Comparison of ENCODE assay signal across 37 cellular contexts in the genomic region with DNA sequence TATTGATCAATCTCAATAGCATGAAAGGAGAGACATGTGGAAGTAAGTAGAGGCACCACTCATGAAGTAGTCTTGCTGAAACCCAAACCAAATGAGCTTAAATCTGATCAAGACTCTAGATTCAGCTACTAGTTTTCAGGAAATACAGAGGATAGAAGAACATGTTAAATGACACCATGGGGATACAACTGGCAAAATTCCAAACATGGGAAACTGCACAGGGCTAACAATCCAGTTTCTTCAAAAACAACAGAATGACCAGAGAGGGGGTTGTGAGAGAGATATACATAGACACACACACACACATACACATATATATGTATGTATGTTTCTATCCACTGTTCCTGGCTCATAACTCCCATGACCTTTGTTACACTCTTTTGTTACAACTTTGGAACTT. TPM values are rescaled to one million over a fixed set of nuclear protein-coding genes. Genes with fewer than 3 reads are reported as not detected.
"Had no signal": no experiment of that assay in that cellular context is flagged by ENCODE, and none has a peak within 500 bp of the region (broad histone marks: within the 10 kb centered on the region; RNA-seq: fewer than 3 reads in every experiment).

No MANE protein-coding gene starts in this region.

- H3K36me3 ChIP-seq: ascending aorta, cardiac muscle cell, colonic mucosa had no signal

- DNase-seq: activated B cell treated with CpG ODN at 0.5 μM for 24 hours; activated CD4-positive, alpha-beta memory T cell treated with anti-CD3 and anti-CD28 coated beads for 36 hours; activated CD4-positive, alpha-beta T cell treated with anti-CD3 and anti-CD28 coated beads for 4 hours; activated CD4-positive, alpha-beta T cell treated with anti-CD3 and anti-CD28 coated beads, Interleukin-2, amount 10 ng/mL, durations not matched to agents 24 days and 14 days; activated CD4-positive, alpha-beta T cell treated with anti-CD3 and anti-CD28 coated beads, Interleukin-2, amount 50 U/mL, for 1 hour; activated CD4-positive, alpha-beta T cell treated with anti-CD3 and anti-CD28 coated beads, Interleukin-2, amount 50 U/mL, for 4 hours; activated CD4-positive, CD25-positive, alpha-beta regulatory T cell treated with anti-CD3 and anti-CD28 coated beads, Interleukin-2, amount 50 U/mL, for 72 hours; activated CD8-positive, alpha-beta memory T cell treated with anti-CD3 and anti-CD28 coated beads for 24 hours; activated CD8-positive, alpha-beta memory T cell treated with anti-CD3 and anti-CD28 coated beads, Interleukin-2, amount 10 ng/mL, durations not matched to agents 7 days and 5 days; activated CD8-positive, alpha-beta memory T cell treated with anti-CD3 and anti-CD28 coated beads, Interleukin-2, amount 50 U/mL, for 48 hours; activated CD8-positive, alpha-beta T cell treated with anti-CD3 and anti-CD28 coated beads, Interleukin-2, amount 10 ng/mL, durations not matched to agents 7 days and 5 days; activated effector memory CD4-positive, alpha-beta T cell treated with Interleukin-2 at 50 U/mL for 16 hours; activated gamma-delta T cell; activated naive CD4-positive, alpha-beta T cell treated with anti-CD3 and anti-CD28 coated beads, Interleukin-2, amount 10 ng/mL, durations not matched to agents 7 days and 5 days; activated naive CD4-positive, alpha-beta T cell treated with Interleukin-2 at 50 U/mL for 16 hours; activated naive CD8-positive, alpha-beta T cell treated with anti-CD3 and anti-CD28 coated beads, Interleukin-2, amount 10 ng/mL, durations not matched to agents 7 days and 5 days; activated naive CD8-positive, alpha-beta T cell treated with anti-CD3 and anti-CD28 coated beads, Interleukin-2, amount 50 U/mL, for 24 hours; activated T-cell treated with anti-CD3 and anti-CD28 coated beads, Interleukin-2, amount 50 U/mL, for 24 hours; activated T-cell treated with anti-CD3 and anti-CD28 coated beads, Interleukin-2, amount 50 U/mL, for 48 hours; amygdala; anterior cingulate cortex; caudate nucleus; cerebellar nuclear complex; colonic mucosa; T-helper 2 cell; T-helper 9 cell had no signal

- FAIRE-seq: bronchial epithelial cell, TTC549 had no signal

- H3K4me3 Mint-ChIP-seq: activated B cell treated with CpG ODN at 0.5 μM for 24 hours; activated CD4-positive, alpha-beta memory T cell treated with anti-CD3 and anti-CD28 coated beads for 36 hours; activated CD4-positive, alpha-beta T cell treated with anti-CD3 and anti-CD28 coated beads, Interleukin-2, amount 10 ng/mL, durations not matched to agents 24 days and 14 days; activated CD8-positive, alpha-beta memory T cell treated with anti-CD3 and anti-CD28 coated beads, Interleukin-2, amount 10 ng/mL, durations not matched to agents 7 days and 5 days; activated CD8-positive, alpha-beta T cell treated with anti-CD3 and anti-CD28 coated beads, Interleukin-2, amount 10 ng/mL, durations not matched to agents 7 days and 5 days; activated naive CD4-positive, alpha-beta T cell treated with anti-CD3 and anti-CD28 coated beads, Interleukin-2, amount 10 ng/mL, durations not matched to agents 7 days and 5 days; activated naive CD4-positive, alpha-beta T cell treated with anti-CD3 and anti-CD28 coated beads, Interleukin-2, amount 50 U/mL, for 24 hours; activated naive CD8-positive, alpha-beta T cell; activated naive CD8-positive, alpha-beta T cell treated with anti-CD3 and anti-CD28 coated beads, Interleukin-2, amount 10 ng/mL, durations not matched to agents 7 days and 5 days; activated naive CD8-positive, alpha-beta T cell treated with anti-CD3 and anti-CD28 coated beads, Interleukin-2, amount 50 U/mL, for 24 hours; activated T-cell treated with anti-CD3 and anti-CD28 coated beads, Interleukin-2, amount 50 U/mL, for 24 hours; brain; central memory CD8-positive, alpha-beta T cell; T-helper 2 cell treated with Interferon-gamma antibody and Interleukin-4, amounts not matched to agents 5 μg/mL and 100 μg/mL, for 36 hours had no signal

- H3K4me1 ChIP-seq: ascending aorta, colonic mucosa had no signal

- H3K9me3 Mint-ChIP-seq: central memory CD8-positive, alpha-beta T cell had no signal

- H3K27ac Mint-ChIP-seq: activated B cell treated with CpG ODN at 0.5 μM for 24 hours; activated CD4-positive, alpha-beta memory T cell treated with anti-CD3 and anti-CD28 coated beads for 36 hours; activated CD4-positive, alpha-beta T cell treated with anti-CD3 and anti-CD28 coated beads, Interleukin-2, amount 10 ng/mL, durations not matched to agents 24 days and 14 days; activated CD8-positive, alpha-beta memory T cell treated with anti-CD3 and anti-CD28 coated beads, Interleukin-2, amount 10 ng/mL, durations not matched to agents 7 days and 5 days; activated CD8-positive, alpha-beta T cell treated with anti-CD3 and anti-CD28 coated beads, Interleukin-2, amount 10 ng/mL, durations not matched to agents 7 days and 5 days; activated naive CD4-positive, alpha-beta T cell treated with anti-CD3 and anti-CD28 coated beads, Interleukin-2, amount 10 ng/mL, durations not matched to agents 7 days and 5 days; activated naive CD4-positive, alpha-beta T cell treated with anti-CD3 and anti-CD28 coated beads, Interleukin-2, amount 50 U/mL, for 24 hours; activated naive CD8-positive, alpha-beta T cell; activated naive CD8-positive, alpha-beta T cell treated with anti-CD3 and anti-CD28 coated beads, Interleukin-2, amount 10 ng/mL, durations not matched to agents 7 days and 5 days; activated naive CD8-positive, alpha-beta T cell treated with anti-CD3 and anti-CD28 coated beads, Interleukin-2, amount 50 U/mL, for 24 hours; activated T-cell treated with anti-CD3 and anti-CD28 coated beads, Interleukin-2, amount 50 U/mL, for 24 hours; activated T-helper 2 cell treated with anti-CD3 and anti-CD28 coated beads, Interferon-gamma antibody, Interleukin-2, Interleukin-4, amounts not matched to agents 10 μg/mL and 5 μg/mL and 100 μg/mL, durations not matched to agents 14 hours and 24 hours and 36 hours; brain; T-helper 2 cell treated with Interferon-gamma antibody and Interleukin-4, amounts not matched to agents 5 μg/mL and 100 μg/mL, for 36 hours had no signal

- H3K27me3 Mint-ChIP-seq: activated B cell treated with CpG ODN at 0.5 μM for 24 hours; activated naive CD4-positive, alpha-beta T cell treated with anti-CD3 and anti-CD28 coated beads, Interleukin-2, amount 50 U/mL, for 24 hours had no signal

- H3K4me3 ChIP-seq: ascending aorta, cardiac muscle cell, colonic mucosa had no signal

- H3K4me1 Mint-ChIP-seq: brain had no signal

- ATAC-seq: activated CD8-positive, alpha-beta memory T cell treated with anti-CD3 and anti-CD28 coated beads, Interleukin-2, amount 10 ng/mL, durations not matched to agents 7 days and 5 days; activated CD8-positive, alpha-beta T cell treated with anti-CD3 and anti-CD28 coated beads, Interleukin-2, amount 10 ng/mL, durations not matched to agents 7 days and 5 days; activated naive CD8-positive, alpha-beta T cell treated with anti-CD3 and anti-CD28 coated beads, Interleukin-2, amount 50 U/mL, for 24 hours had no signal

- H3K27me3 ChIP-seq: ascending aorta, cardiac muscle cell, colonic mucosa had no signal

- H3K27ac ChIP-seq: ascending aorta, cardiac muscle cell, colonic mucosa, VCaP had no signal

- H3K36me3 Mint-ChIP-seq: activated CD4-positive, alpha-beta memory T cell treated with anti-CD3 and anti-CD28 coated beads for 36 hours; activated naive CD4-positive, alpha-beta T cell treated with anti-CD3 and anti-CD28 coated beads, Interleukin-2, amount 50 U/mL, for 24 hours; brain had no signal

- H3K9me3 ChIP-seq: ascending aorta, colonic mucosa had no signal

RNA-seq across cellular contexts. Expression of gene SKA3, which starts 44.9 kb away (rescaled TPM):
- total RNA-seq: ascending aorta had no signal
